Comparison of ENCODE assay signal across 8 cellular contexts in the genomic region with DNA sequence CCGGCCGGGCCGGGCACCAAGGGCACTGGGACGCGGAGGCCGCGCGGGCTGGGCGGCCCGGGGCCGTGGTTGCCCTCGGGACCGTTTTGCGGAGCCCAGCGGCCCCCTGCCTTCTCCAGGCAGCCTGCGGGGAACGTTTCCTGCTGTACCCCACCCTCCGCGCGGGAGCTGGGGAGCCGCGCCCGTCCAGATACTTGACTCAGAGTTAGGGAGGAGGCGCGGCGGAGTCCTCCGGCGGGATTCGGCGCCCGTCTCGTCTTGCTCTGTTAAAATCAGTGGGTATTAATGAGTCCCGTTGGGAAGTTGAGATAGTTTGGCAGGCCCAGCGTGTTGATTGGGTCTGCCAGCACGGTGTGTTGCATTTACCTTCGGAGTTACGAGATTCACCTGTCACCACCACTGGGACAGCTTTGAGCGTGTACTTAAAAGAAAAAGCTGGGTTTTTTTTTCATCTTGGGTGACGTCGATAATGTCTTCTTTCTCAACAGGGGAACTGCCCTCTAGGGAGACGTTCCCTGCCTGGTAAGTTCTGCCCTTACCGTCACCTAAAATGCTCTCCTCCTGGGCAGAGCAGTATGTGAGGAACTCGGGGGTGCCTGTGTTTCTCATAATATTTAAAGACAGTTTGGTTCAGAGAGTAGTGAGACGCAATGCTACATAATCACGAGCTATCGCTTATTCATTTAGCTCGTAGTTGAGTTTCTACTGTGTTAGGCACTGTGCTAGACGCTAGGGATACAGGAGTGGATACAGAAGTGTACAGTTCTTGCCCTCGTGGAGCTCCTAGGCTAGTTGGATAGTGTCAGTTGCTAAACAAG. TPM values are rescaled to one million over a fixed set of nuclear protein-coding genes. Genes with fewer than 3 reads are reported as not detected.
DNase-seq lines count a peak whose midpoint lies in the region; ATAC-seq and TF ChIP-seq lines count a peak whose summit lies in the region.

No MANE protein-coding gene starts in this region.

- peak overlapping the region; percentile 92 for H3K4me3 Mint-ChIP-seq in natural killer cell treated with Interleukin-12 subunit alpha and Interleukin-12 subunit beta and Interleukin-15 and Interleukin-18, amount 100 ng/mL, for 72 hours

- peaks cover 34 to 42% of the 10 kb centered on the region in 2 donors for H3K4me1 ChIP-seq in thoracic aorta (ENCODE audit: control insufficient read depth in 1 of 2, low read depth in 2 of 2)

- peak; percentile 15 for TF ChIP-seq POLR2A in erythroblast (IDR thresholded peaks at IDR 0.05; ENCODE audit: low read length)

- TF ChIP-seq CTCF in thoracic aorta (IDR thresholded peaks at IDR 0.05), result no peak

- H3K27me3 Mint-ChIP-seq in natural killer cell treated with Interleukin-12 subunit alpha and Interleukin-12 subunit beta and Interleukin-15 and Interleukin-18, amount 100 ng/mL, for 72 hours, result no peaks in the 10 kb centered on the region

- no peaks in the 10 kb centered on the region for H3K9me3 Mint-ChIP-seq in natural killer cell treated with Interleukin-12 subunit alpha and Interleukin-12 subunit beta and Interleukin-15 and Interleukin-18, amount 100 ng/mL, for 72 hours

- H3K27ac Mint-ChIP-seq in natural killer cell treated with Interleukin-12 subunit alpha and Interleukin-12 subunit beta and Interleukin-15 and Interleukin-18, amount 100 ng/mL, for 72 hours, result peak overlapping the region; percentile 86 to 97

- H3K27ac ChIP-seq in thoracic aorta, result peak overlapping the region; percentile 86 to 93

- H3K4me3 ChIP-seq in MG63 (peak overlapping the region; percentile 73), thoracic aorta (peak overlapping the region; percentile 90)

- DNase-seq in HCEC 1CT (peak; percentile 54), MG63 (peak; percentile 39), erythroblast (lab: John Stamatoyannopoulos, UW) (peak; percentile 82 to 88), thoracic aorta (ENCODE audit: low spot score) (peak; percentile 22), NCI-H2107 treated with DMSO at 0.1 percent for 48 hours (lab: John Stamatoyannopoulos, UW; ENCODE audit: unreplicated experiment) (no peak)
- peak; percentile 53 for DNase-seq in activated CD8-positive, alpha-beta memory T cell treated with anti-CD3 and anti-CD28 coated beads, Interleukin-2, amount 50 U/mL, for 4 hours
- peak; percentile 63 for DNase-seq in natural killer cell treated with Interleukin-12 subunit alpha and Interleukin-12 subunit beta and Interleukin-15 and Interleukin-18, amount 100 ng/mL, for 72 hours (ENCODE audit: low spot score)

- peaks cover 8% of the 10 kb centered on the region; the same call in 1 of the 2 replicates for H3K36me3 ChIP-seq in MG63
- no peaks in the 10 kb centered on the region for H3K36me3 ChIP-seq in thoracic aorta

- H3K36me3 Mint-ChIP-seq in natural killer cell treated with Interleukin-12 subunit alpha and Interleukin-12 subunit beta and Interleukin-15 and Interleukin-18, amount 100 ng/mL, for 72 hours, result peaks cover 13% of the 10 kb centered on the region

- H3K27me3 ChIP-seq in MG63 (no peaks in the 10 kb centered on the region), thoracic aorta (replicated peaks; ENCODE audit: insufficient read depth) (no peaks in the 10 kb centered on the region)

- H3K4me1 Mint-ChIP-seq in natural killer cell treated with Interleukin-12 subunit alpha and Interleukin-12 subunit beta and Interleukin-15 and Interleukin-18, amount 100 ng/mL, for 72 hours (ENCODE audit: low read depth in 2 of 2), result peaks cover 48 to 50% of the 10 kb centered on the region in 2 donors

- peak; percentile 50 for ATAC-seq in GM18498 (IDR thresholded peaks at IDR 0.05; ENCODE audit: unreplicated experiment)
- peak; percentile 76 to 77 for ATAC-seq in natural killer cell treated with Interleukin-12 subunit alpha and Interleukin-12 subunit beta and Interleukin-15 and Interleukin-18, amount 100 ng/mL, for 72 hours
- ATAC-seq in thoracic aorta (ENCODE audit: insufficient number of reproducible peaks, low FRiP score, low read depth), result no peak

- no peaks in the 10 kb centered on the region for H3K9me3 ChIP-seq in MG63
- H3K9me3 ChIP-seq in thoracic aorta, result no peaks in the 10 kb centered on the region

RNA-seq across cellular contexts. Expression of gene DLST, which starts 0.6 kb away (rescaled TPM):
- total RNA-seq in MG63 (2014; rRNA removed; shearing (Covaris generic); ENCODE audit: low replicate concordance), result 38.7 and 52.6 TPM in 2 replicates
- total RNA-seq in natural killer cell treated with Interleukin-12 subunit alpha and Interleukin-12 subunit beta and Interleukin-15 and Interleukin-18, amount 100 ng/mL, for 72 hours, result 100 to 1,000 TPM; 127 to 136 TPM
- 10 to 100 TPM; 68.6 to 91.6 TPM for total RNA-seq in thoracic aorta

RNA-seq across cellular contexts. Expression of gene PROX2, which starts 6.4 kb away (rescaled TPM):
- not detected in 2 replicates for total RNA-seq in MG63 (2014; rRNA removed; shearing (Covaris generic); ENCODE audit: low replicate concordance)
- total RNA-seq in natural killer cell treated with Interleukin-12 subunit alpha and Interleukin-12 subunit beta and Interleukin-15 and Interleukin-18, amount 100 ng/mL, for 72 hours, result 1 to 10 TPM in 1 of 2 donors, under 1 TPM in 1; 0.56 to 1.5 TPM
- not detected for total RNA-seq in thoracic aorta

RNA-seq across cellular contexts. Expression of gene RPS6KL1, which starts 40.7 kb away (rescaled TPM):
- total RNA-seq in MG63 (2014; rRNA removed; shearing (Covaris generic); ENCODE audit: low replicate concordance), result 5.4 and 11.3 TPM in 2 replicates
- 10 to 100 TPM; 10.0 to 12.8 TPM for total RNA-seq in natural killer cell treated with Interleukin-12 subunit alpha and Interleukin-12 subunit beta and Interleukin-15 and Interleukin-18, amount 100 ng/mL, for 72 hours
- 10 to 100 TPM in 1 of 2 donors, 1 to 10 TPM in 1; 9.4 to 17.6 TPM for total RNA-seq in thoracic aorta
